In the genomic region with DNA sequence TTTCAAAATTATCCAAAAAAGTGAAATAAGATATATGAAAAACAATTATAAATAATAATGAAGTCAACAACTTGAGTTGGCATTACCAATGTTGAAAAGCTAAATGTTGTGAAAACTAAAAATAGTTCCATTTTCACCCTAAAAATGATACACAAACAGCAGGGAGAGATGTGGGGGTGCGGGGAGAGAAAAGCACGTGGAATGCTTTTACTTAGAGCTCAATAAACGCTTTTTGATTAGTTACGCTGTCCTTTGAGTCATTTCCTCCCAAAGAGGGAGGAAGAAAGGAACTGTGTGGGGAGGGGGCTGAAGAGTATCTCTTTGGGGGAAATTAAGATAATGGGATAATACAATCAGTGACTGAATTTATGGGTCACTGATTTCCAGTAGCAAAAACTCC, we compare ENCODE assay signal across 18 cellular contexts. TPM values are rescaled to one million over a fixed set of nuclear protein-coding genes. Genes with fewer than 3 reads are reported as not detected.
A peak's percentile ranks its signal among the peaks of the same experiment; 100 is the strongest.
DNase-seq lines count a peak whose midpoint lies in the region; ATAC-seq, FAIRE-seq and TF ChIP-seq lines count a peak whose summit lies in the region.
"Had no signal": no experiment of that assay in that cellular context is flagged by ENCODE, and none has a peak within 500 bp of the region (broad histone marks: within the 10 kb centered on the region; RNA-seq: fewer than 3 reads in every experiment).

No MANE protein-coding gene starts in this region.

- intact Hi-C loops in K562 (cut with micrococcal nuclease) (no loop called here), heart right ventricle (cut with DNase I) (no loop called here)

- H3K27ac Mint-ChIP-seq in nephron progenitor cell = peak overlapping the region; percentile 74
- H3K27ac Mint-ChIP-seq: B cell; CD4-positive, alpha-beta T cell had no signal

- H3K9me3 ChIP-seq in K562 (replicated peaks; ENCODE audit: control insufficient read depth, insufficient read depth, low read depth, low read length) (no peaks in the 10 kb centered on the region), heart right ventricle (no peaks in the 10 kb centered on the region)
- H3K9me3 ChIP-seq: HAP-1 had no signal

- no peak for FAIRE-seq in K562 (lab: Jason Lieb, UNC)
- FAIRE-seq: A204.1, GM12892 had no signal

- no peak for ATAC-seq in K562
- ATAC-seq in GM21528 (IDR thresholded peaks at IDR 0.05; ENCODE audit: low FRiP score, unreplicated experiment) = no peak
- no peak for ATAC-seq in heart right ventricle

- peaks cover 69% of the 10 kb centered on the region for H3K36me3 Mint-ChIP-seq in nephron progenitor cell (ENCODE audit: low read depth)

- WGBS in K562 (ENCODE audit: insufficient coverage, low coverage, missing lambda C conversion rate) = 8% methylated on average over 4 of the region's 4 CpGs
- 80 to 87% methylated on average over 4 of the region's 4 CpGs for WGBS in heart right ventricle, 2 donors

- H3K9ac ChIP-seq in K562 (ENCODE audit: insufficient read depth in 1 of 2, low read depth in 2 of 2, low read length in 2 of 2) = no peak overlapping the region

- H3K27me3 ChIP-seq in K562 (ENCODE audit: control insufficient read depth in 2 of 2, insufficient read depth in 2 of 2, low read length in 2 of 2) = no peaks in the 10 kb centered on the region
- H3K27me3 ChIP-seq in heart right ventricle = no peaks in the 10 kb centered on the region

- CTCF ChIA-PET in K562 (lab: Yijun Ruan, JAX; ENCODE audit: low intra/inter-chr PET ratio) = no interaction called here

- BruUV-seq in K562 (replicated peaks; lab: Mats Ljungman, UMichigan) = no TSS peak

- no peak overlapping the region for H2AFZ ChIP-seq in K562 (ENCODE audit: low read depth, low read length)

- no peak for TF ChIP-seq POLR2A in K562 (conservative IDR thresholded peaks at IDR 0.05)

- no peaks in the 10 kb centered on the region for H3K27me3 Mint-ChIP-seq in nephron progenitor cell (ENCODE audit: low read depth, poor library complexity)

- H3K27ac ChIP-seq in K562 (ENCODE audit: extremely low read depth, low read depth, low read length) = no peak overlapping the region
- H3K27ac ChIP-seq in heart right ventricle = no peak overlapping the region

- no peak overlapping the region for H3K4me3 Mint-ChIP-seq in nephron progenitor cell
- H3K4me3 Mint-ChIP-seq: B cell; CD4-positive, alpha-beta T cell had no signal

- no peak overlapping the region for H3K4me2 ChIP-seq in K562 (ENCODE audit: insufficient read depth, low read length)

- H4K20me1 ChIP-seq in K562 (replicated peaks; ENCODE audit: control insufficient read depth, insufficient read depth, low read length) = no peaks in the 10 kb centered on the region

- no peaks in the 10 kb centered on the region for H3K79me2 ChIP-seq in K562 (ENCODE audit: control insufficient read depth, insufficient read depth, low read length)

- peaks cover 9% of the 10 kb centered on the region for H3K9me3 Mint-ChIP-seq in nephron progenitor cell
- H3K9me3 Mint-ChIP-seq: CD4-positive, alpha-beta T cell had no signal

- H3K9me1 ChIP-seq in K562 (ENCODE audit: control insufficient read depth, insufficient read depth, low read length) = no peaks in the 10 kb centered on the region

- POLR2A ChIA-PET in K562 (lab: Yijun Ruan, JAX) = interaction anchor here (0.6 kb wide), 1 partner anchor 8 kb away, joined by 3 read pairs; no protein-coding TSS in a partner anchor

- TF ChIP-seq CTCF in K562 (IDR thresholded peaks at IDR 0.05 in 2 of 3, conservative IDR thresholded peaks at IDR 0.05 in 1 of 3; ENCODE audit: insufficient read depth in 2 of 3, low read depth in 1 of 3, low read length in 3 of 3) (no peak), nephron progenitor cell (IDR thresholded peaks at IDR 0.05) (no peak), heart right ventricle (IDR thresholded peaks at IDR 0.05) (no peak)

- no peaks in the 10 kb centered on the region for H3K4me1 ChIP-seq in K562 (replicated peaks in 1 of 2; ENCODE audit: control insufficient read depth in 2 of 2, insufficient read depth in 2 of 2, low read length in 2 of 2)
- H3K4me1 ChIP-seq in heart right ventricle = peaks cover 2 to 37% (median 29%) of the 10 kb centered on the region in 9 donors
- H3K4me1 ChIP-seq: HAP-1 had no signal

- peaks cover 50% of the 10 kb centered on the region for H3K4me1 Mint-ChIP-seq in nephron progenitor cell
- H3K4me1 Mint-ChIP-seq: B cell had no signal

- H3K36me3 ChIP-seq in K562 (ENCODE audit: control insufficient read depth, insufficient read depth, low read length) (no peaks in the 10 kb centered on the region), heart right ventricle (peaks cover 0 to 40% (median 4%) of the 10 kb centered on the region in 9 donors)
- H3K36me3 ChIP-seq: HAP-1 had no signal

- no peak for TF ChIP-seq EP300 in K562 (IDR thresholded peaks at IDR 0.05; ENCODE audit: low read length)

- TF ChIP-seq RAD21 in K562 (CRISPR knock-in tag; conservative IDR thresholded peaks at IDR 0.05 in 1 of 2, IDR thresholded peaks at IDR 0.05 in 1 of 2) = no peak

- no peak overlapping the region for H3K4me3 ChIP-seq in K562
- H3K4me3 ChIP-seq in heart right ventricle = no peak overlapping the region
- H3K4me3 ChIP-seq: HAP-1 had no signal

- peak; percentile 4 for DNase-seq in ELR (ENCODE audit: low read depth)
- no peak for DNase-seq in K562 (ENCODE audit: extremely low read depth in 1 of 4, low spot score in 3 of 4)
- no peak for DNase-seq in nephron progenitor cell
- DNase-seq in SHP77 (lab: John Stamatoyannopoulos, UW) = no peak
- no peak for DNase-seq in heart right ventricle
- DNase-seq: C1 segment of cervical spinal cord; CD4-positive, alpha-beta T cell; DMS79; EL; GDM1; GOT3; IMR-90 had no signal

- in situ Hi-C loops in K562 (cut with MboI) = no loop called here

TF ChIP-seq in PFSK-1, 5 proteins besides CTCF, POLR2A, EP300 and RAD21 (continues in another document):
- TF ChIP-seq TAF1 (IDR thresholded peaks at IDR 0.05; ENCODE audit: borderline replicate concordance, insufficient read depth, low read length) = 0 out of 2 replicates have a peak, but pooled peaks have one; percentile 31
- peak; percentile 29; the same call in 1 of the 2 replicates for TF ChIP-seq POLR2AphosphoS5 (IDR thresholded peaks at IDR 0.05; ENCODE audit: low read depth, low read length)
- peak; percentile 92; the same call in 1 of the 2 replicates for TF ChIP-seq SIN3A (IDR thresholded peaks at IDR 0.05; ENCODE audit: borderline replicate concordance, insufficient read depth, low read length)

TF ChIP-seq in K562, 482 proteins besides CTCF, POLR2A, EP300 and RAD21:
- TF ChIP-seq MYC (IDR thresholded peaks at IDR 0.05; ENCODE audit: low read depth, low read length) (no peak), MYC (CRISPR knock-in tag; IDR thresholded peaks at IDR 0.05; ENCODE audit: borderline replicate concordance, low read depth) (no peak), PHF8 (IDR thresholded peaks at IDR 0.05; ENCODE audit: borderline replicate concordance, low read length) (0 out of 2 replicates have a peak, but pooled peaks have one; percentile 2)

RNA-seq across cellular contexts. Expression of gene ZNF521, which starts 29.2 kb away (rescaled TPM):
- 34.5 TPM for polyA plus RNA-seq in PFSK-1 (2012; ENCODE audit: insufficient read length, low read depth)
- 6.1 and 9.0 TPM in 2 replicates for total RNA-seq in K562 (2011; cell fraction: chromatin; rRNA removed; ENCODE audit: low replicate concordance)
- 4.2 and 5.3 TPM in 2 replicates for total RNA-seq in K562 (2011; cell fraction: nucleolus; rRNA removed)
- total RNA-seq in K562 (2011; cell fraction: nucleoplasm; rRNA removed) = 2.4 and 6.3 TPM in 2 replicates
- total RNA-seq in K562 (2014; rRNA removed) (1.5 and 3.3 TPM in 2 replicates), K562 (2014; rRNA removed; fragmentation: Illumina TruSeq; extraction: Trizol) (2.4 and 2.8 TPM in 2 replicates), K562 (2015; rRNA removed; fragmentation: Illumina TruSeq; extraction: Trizol) (4.7 and 5.1 TPM in 2 replicates), K562 (2021) (2.3 and 2.8 TPM in 2 replicates), heart right ventricle (10 to 100 TPM; 10.5 to 26.4 (median 15.9) TPM)
- polyA plus RNA-seq in K562 (2011; rRNA removed) (3.5 and 5.8 TPM in 2 replicates), K562 (2014; fragmentation: Illumina TruSeq; extraction: Trizol) (1.2 and 1.4 TPM in 2 replicates), K562 (2014; fragmentation: Nextera tagmentation; extraction: Ambion mirVana) (1 to 10 TPM; 1.2 to 1.6 TPM), K562 (2014; rRNA removed) (0.81 and 1.6 TPM in 2 replicates), heart right ventricle (1 to 10 TPM; 3.3 to 4.9 TPM)
- polyA plus RNA-seq in K562 (2011; cell fraction: cytosol; rRNA removed) = 1.9 and 3.1 TPM in 2 replicates
- polyA plus RNA-seq in K562 (2011; cell fraction: nucleus; rRNA removed) = 6.2 and 7.8 TPM in 2 replicates
- 1.4 and 2.4 TPM in 2 replicates for polyA plus RNA-seq in K562 (2012)
- polyA minus RNA-seq in K562 (2011; rRNA and poly(A)+ RNA removed) = 23.3 and 28.0 TPM in 2 replicates
- 2.2 and 7.5 TPM in 2 replicates for polyA minus RNA-seq in K562 (2011; cell fraction: cytosol; rRNA and poly(A)+ RNA removed)
- 41.9 and 51.6 TPM in 2 replicates for polyA minus RNA-seq in K562 (2011; cell fraction: nucleus; rRNA and poly(A)+ RNA removed)
- total RNA-seq: CD4-positive, alpha-beta T cell had no signal
